25 cellular contexts compared by ENCODE assay signal in genomic region chr2:134539946-134540345, GRCh38.
A peak's percentile ranks its signal among the peaks of the same experiment; 100 is the strongest.
DNase-seq lines count a peak whose midpoint lies in the region; ATAC-seq and TF ChIP-seq lines count a peak whose summit lies in the region.
"Had no signal": no experiment of that assay in that cellular context is flagged by ENCODE, and none has a peak within 500 bp of the region (broad histone marks: within the 10 kb centered on the region; RNA-seq: fewer than 3 reads in every experiment).

No MANE protein-coding gene starts in this region.

- H3K4me3 ChIP-seq in left lung: no peak overlapping the region
- H3K4me3 ChIP-seq: body of pancreas, lung, prostate gland, tibial artery had no signal

- intact Hi-C loops in left lung (cut with DNase I): no loop called here

- ATAC-seq in left lung (no peak), HG03196 (IDR thresholded peaks at IDR 0.05; ENCODE audit: unreplicated experiment) (no peak)
- ATAC-seq: body of pancreas; naive thymus-derived CD4-positive, alpha-beta T cell; PC-3 had no signal

- no peaks in the 10 kb centered on the region for H3K4me1 ChIP-seq in left lung
- H3K4me1 ChIP-seq: body of pancreas, prostate gland, tibial artery had no signal

- no peaks in the 10 kb centered on the region for H3K36me3 ChIP-seq in left lung
- H3K36me3 ChIP-seq: prostate gland, tibial artery had no signal

- no peak overlapping the region for H3K27ac ChIP-seq in left lung
- H3K27ac ChIP-seq: body of pancreas, KMS-11, prostate gland, tibial artery had no signal

- H3K9me3 ChIP-seq in left lung: no peaks in the 10 kb centered on the region
- H3K9me3 ChIP-seq: body of pancreas, prostate gland, tibial artery had no signal

- no peak for TF ChIP-seq CTCF in left lung (IDR thresholded peaks at IDR 0.05)

- H3K27me3 ChIP-seq in left lung: no peaks in the 10 kb centered on the region
- H3K27me3 ChIP-seq: body of pancreas, tibial artery had no signal

- DNase-seq in DMS79 treated with DMSO at 0.1 percent for 48 hours (lab: John Stamatoyannopoulos, UW): peak; percentile 18
- no peak for DNase-seq in DMS79 (lab: John Stamatoyannopoulos, UW)
- peak; percentile 82 for DNase-seq in NCI-H1092 (lab: John Stamatoyannopoulos, UW)
- peak; percentile 74 for DNase-seq in NCI-H2196 (lab: John Stamatoyannopoulos, UW; ENCODE audit: unreplicated experiment)
- peak; percentile 62 for DNase-seq in SHP77 treated with DMSO at 0.1 percent for 48 hours (lab: John Stamatoyannopoulos, UW)
- no peak for DNase-seq in GM19240 (ENCODE audit: insufficient read length, low spot score)
- DNase-seq in left lung: no peak
- DNase-seq: activated CD4-positive, alpha-beta memory T cell treated with anti-CD3 and anti-CD28 coated beads, Interleukin-2, amount 10 ng/mL, durations not matched to agents 7 days and 5 days; activated CD4-positive, alpha-beta T cell treated with anti-CD3 and anti-CD28 coated beads for 1 hour; activated CD8-positive, alpha-beta memory T cell treated with anti-CD3 and anti-CD28 coated beads, Interleukin-2, amount 50 U/mL, for 4 hours; activated naive CD4-positive, alpha-beta T cell treated with anti-CD3 and anti-CD28 coated beads, Interleukin-2, amount 50 U/mL, for 16 hours; H9; MM.1S; naive thymus-derived CD4-positive, alpha-beta T cell; NCI-H1436 treated with DMSO at 0.1 percent for 48 hours; NCI-H446 treated with DMSO at 0.1 percent for 48 hours; NK-92 treated with Interleukin-12 subunit alpha and Interleukin-12 subunit beta, amount 100 ng/mL, for 24 hours; PC-3; stimulated activated CD4-positive, alpha-beta T cell treated with anti-CD3 and anti-CD28 coated beads, Interleukin-4, amount 100 ng/mL, for 24 hours; tibial artery had no signal

Comparison
In these comparisons a context has a peak if more than half of its experiments do, and no peak if none do; other contexts are left out.
1. DNase-seq: peak in DMS79 treated with DMSO at 0.1 percent for 48 hours (single experiment), NCI-H1092 (single experiment), NCI-H2196 (single experiment) and SHP77 treated with DMSO at 0.1 percent for 48 hours (single experiment); none in DMS79 (single experiment), GM19240 (single experiment) and left lung (0 of 2).